In genomic region chr1:70033934-70034333, GRCh38 we compare ENCODE assay signal across 1 cellular context.
TF ChIP-seq lines count a peak whose summit lies in the region.

No MANE protein-coding gene starts in this region.

TF ChIP-seq in WTC11, 78 proteins besides CTCF, POLR2A, EP300 and RAD21 (continued from another document):
- TF ChIP-seq, protein P1, sequence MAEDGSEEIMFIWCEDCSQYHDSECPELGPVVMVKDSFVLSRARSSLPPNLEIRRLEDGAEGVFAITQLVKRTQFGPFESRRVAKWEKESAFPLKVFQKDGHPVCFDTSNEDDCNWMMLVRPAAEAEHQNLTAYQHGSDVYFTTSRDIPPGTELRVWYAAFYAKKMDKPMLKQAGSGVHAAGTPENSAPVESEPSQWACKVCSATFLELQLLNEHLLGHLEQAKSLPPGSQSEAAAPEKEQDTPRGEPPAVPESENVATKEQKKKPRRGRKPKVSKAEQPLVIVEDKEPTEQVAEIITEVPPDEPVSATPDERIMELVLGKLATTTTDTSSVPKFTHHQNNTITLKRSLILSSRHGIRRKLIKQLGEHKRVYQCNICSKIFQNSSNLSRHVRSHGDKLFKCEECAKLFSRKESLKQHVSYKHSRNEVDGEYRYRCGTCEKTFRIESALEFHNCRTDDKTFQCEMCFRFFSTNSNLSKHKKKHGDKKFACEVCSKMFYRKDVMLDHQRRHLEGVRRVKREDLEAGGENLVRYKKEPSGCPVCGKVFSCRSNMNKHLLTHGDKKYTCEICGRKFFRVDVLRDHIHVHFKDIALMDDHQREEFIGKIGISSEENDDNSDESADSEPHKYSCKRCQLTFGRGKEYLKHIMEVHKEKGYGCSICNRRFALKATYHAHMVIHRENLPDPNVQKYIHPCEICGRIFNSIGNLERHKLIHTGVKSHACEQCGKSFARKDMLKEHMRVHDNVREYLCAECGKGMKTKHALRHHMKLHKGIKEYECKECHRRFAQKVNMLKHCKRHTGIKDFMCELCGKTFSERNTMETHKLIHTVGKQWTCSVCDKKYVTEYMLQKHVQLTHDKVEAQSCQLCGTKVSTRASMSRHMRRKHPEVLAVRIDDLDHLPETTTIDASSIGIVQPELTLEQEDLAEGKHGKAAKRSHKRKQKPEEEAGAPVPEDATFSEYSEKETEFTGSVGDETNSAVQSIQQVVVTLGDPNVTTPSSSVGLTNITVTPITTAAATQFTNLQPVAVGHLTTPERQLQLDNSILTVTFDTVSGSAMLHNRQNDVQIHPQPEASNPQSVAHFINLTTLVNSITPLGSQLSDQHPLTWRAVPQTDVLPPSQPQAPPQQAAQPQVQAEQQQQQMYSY (CRISPR knock-in tag; IDR thresholded peaks at IDR 0.05): no peak
- TF ChIP-seq, protein P2, sequence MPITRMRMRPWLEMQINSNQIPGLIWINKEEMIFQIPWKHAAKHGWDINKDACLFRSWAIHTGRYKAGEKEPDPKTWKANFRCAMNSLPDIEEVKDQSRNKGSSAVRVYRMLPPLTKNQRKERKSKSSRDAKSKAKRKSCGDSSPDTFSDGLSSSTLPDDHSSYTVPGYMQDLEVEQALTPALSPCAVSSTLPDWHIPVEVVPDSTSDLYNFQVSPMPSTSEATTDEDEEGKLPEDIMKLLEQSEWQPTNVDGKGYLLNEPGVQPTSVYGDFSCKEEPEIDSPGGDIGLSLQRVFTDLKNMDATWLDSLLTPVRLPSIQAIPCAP (CRISPR knock-in tag; IDR thresholded peaks at IDR 0.05): no peak
- no peak for TF ChIP-seq ERG (CRISPR knock-in tag; IDR thresholded peaks at IDR 0.05)
- no peak for TF ChIP-seq SMAD3 (CRISPR knock-in tag; IDR thresholded peaks at IDR 0.05; ENCODE audit: borderline replicate concordance)
- no peak for TF ChIP-seq JAZF1 (CRISPR knock-in tag; IDR thresholded peaks at IDR 0.05)
- no peak for TF ChIP-seq ATF3 (CRISPR knock-in tag; conservative IDR thresholded peaks at IDR 0.05)
- no peak for TF ChIP-seq ZNF219 (CRISPR knock-in tag; IDR thresholded peaks at IDR 0.05; ENCODE audit: borderline replicate concordance)
- no peak for TF ChIP-seq CREM (CRISPR knock-in tag; IDR thresholded peaks at IDR 0.05)
- TF ChIP-seq NR3C1 (CRISPR knock-in tag; conservative IDR thresholded peaks at IDR 0.05; ENCODE audit: low read depth): no peak
- TF ChIP-seq NFYB (CRISPR knock-in tag; conservative IDR thresholded peaks at IDR 0.05; ENCODE audit: low read depth): no peak
- no peak for TF ChIP-seq KAT7 (CRISPR knock-in tag; IDR thresholded peaks at IDR 0.05; ENCODE audit: borderline replicate concordance)
